8 cellular contexts compared by ENCODE assay signal in genomic region chr3:81490541-81491288, GRCh38.
DNase-seq lines count a peak whose midpoint lies in the region; ATAC-seq lines count a peak whose summit lies in the region.

No MANE protein-coding gene starts in this region.

- peak; percentile 95 for ATAC-seq in GM19455 (IDR thresholded peaks at IDR 0.05; ENCODE audit: unreplicated experiment)
- peak; percentile 91 for ATAC-seq in HG03558 (IDR thresholded peaks at IDR 0.05; ENCODE audit: extremely low read depth, unreplicated experiment)

- H3K36me3 Mint-ChIP-seq in activated CD4-positive, alpha-beta memory T cell treated with anti-CD3 and anti-CD28 coated beads for 36 hours = no peaks in the 10 kb centered on the region

- no peak overlapping the region for H3K27ac Mint-ChIP-seq in activated CD4-positive, alpha-beta memory T cell treated with anti-CD3 and anti-CD28 coated beads for 36 hours

- no peaks in the 10 kb centered on the region for H3K4me1 ChIP-seq in effector memory CD4-positive, alpha-beta T cell (ENCODE audit: control insufficient read depth, insufficient read depth, low read length, poor library complexity, severe bottlenecking)
- peaks cover 11% of the 10 kb centered on the region for H3K4me1 ChIP-seq in mesodermal cell (ENCODE audit: control insufficient read depth, insufficient read depth, low read length, poor library complexity, severe bottlenecking)

- H3K4me3 ChIP-seq in effector memory CD4-positive, alpha-beta T cell (ENCODE audit: insufficient read depth, low read depth, low read length, poor library complexity, severe bottlenecking) = no peak overlapping the region
- H3K4me3 ChIP-seq in mesodermal cell (ENCODE audit: extremely low read depth, insufficient read depth, low read length, poor library complexity, severe bottlenecking) = no peak overlapping the region

- H3K4me1 Mint-ChIP-seq in activated CD4-positive, alpha-beta memory T cell treated with anti-CD3 and anti-CD28 coated beads for 36 hours (ENCODE audit: low read depth) = no peaks in the 10 kb centered on the region

- H3K36me3 ChIP-seq in effector memory CD4-positive, alpha-beta T cell (ENCODE audit: control insufficient read depth, insufficient read depth, low read length) = no peaks in the 10 kb centered on the region
- H3K36me3 ChIP-seq in mesodermal cell (ENCODE audit: control insufficient read depth, insufficient read depth, low read length) = no peaks in the 10 kb centered on the region

- H3K27me3 Mint-ChIP-seq in activated CD4-positive, alpha-beta memory T cell treated with anti-CD3 and anti-CD28 coated beads for 36 hours = no peaks in the 10 kb centered on the region

- H3K4me3 Mint-ChIP-seq in activated CD4-positive, alpha-beta memory T cell treated with anti-CD3 and anti-CD28 coated beads for 36 hours = no peak overlapping the region

- CTCF ChIA-PET in activated CD4-positive, alpha-beta memory T cell treated with anti-CD3 and anti-CD28 coated beads for 36 hours (lab: Charles Lee) = interaction anchor here (0.6 to 3.7 kb wide), 20 partner anchors 10 to 1002 kb away, joined by 3 to 31 read pairs (median 3); no protein-coding TSS in a partner anchor

- POLR2A ChIA-PET in activated CD4-positive, alpha-beta memory T cell treated with anti-CD3 and anti-CD28 coated beads for 36 hours (lab: Charles Lee) = interaction anchor here (0.6 kb wide), 1 partner anchor 318 kb away, joined by 3 read pairs; no protein-coding TSS in a partner anchor

- H3K9me3 ChIP-seq in effector memory CD4-positive, alpha-beta T cell (ENCODE audit: control insufficient read depth, low read length) = no peaks in the 10 kb centered on the region
- no peaks in the 10 kb centered on the region for H3K9me3 ChIP-seq in mesodermal cell (ENCODE audit: control insufficient read depth, low read length)

- intact Hi-C loops in activated CD4-positive, alpha-beta memory T cell treated with anti-CD3 and anti-CD28 coated beads for 36 hours (cut with micrococcal nuclease) = loop anchor here (1.0 to 10.0 kb wide), 3 partner anchors 271 to 643 kb away; partner anchors contain the start of gene GBE1

- DNase-seq in COR-L47 (lab: John Stamatoyannopoulos, UW) (peak; percentile 57), NCI-H774 (lab: John Stamatoyannopoulos, UW) (peak; percentile 22)
- DNase-seq in activated CD4-positive, alpha-beta memory T cell treated with anti-CD3 and anti-CD28 coated beads for 36 hours = peak; percentile 78
- peak; percentile 12 to 64 (median 36) for DNase-seq in effector memory CD4-positive, alpha-beta T cell
- DNase-seq in stimulated activated CD8-positive, alpha-beta memory T cell treated with anti-CD3 and anti-CD28 coated beads, Interleukin-4, amount 100 ng/mL, for 1 hour (ENCODE audit: low read depth in 2 of 2, low spot score in 1 of 2) = peak; percentile 52

- H3K27ac ChIP-seq in effector memory CD4-positive, alpha-beta T cell (ENCODE audit: insufficient read depth, low read length, poor library complexity, severe bottlenecking) = no peak overlapping the region
- H3K27ac ChIP-seq in mesodermal cell (ENCODE audit: low read depth, low read length, severe bottlenecking) = peak overlapping the region; percentile 93

- WGBS in mesodermal cell (ENCODE audit: insufficient coverage in 2 of 2), 2 experiments = 71 to 74% methylated on average over 3 to 4 of the region's 7 CpGs

- H3K9me3 Mint-ChIP-seq in activated CD4-positive, alpha-beta memory T cell treated with anti-CD3 and anti-CD28 coated beads for 36 hours = peaks cover 1% of the 10 kb centered on the region

- no peaks in the 10 kb centered on the region for H3K27me3 ChIP-seq in effector memory CD4-positive, alpha-beta T cell (replicated peaks; ENCODE audit: control insufficient read depth, insufficient read depth, low read length, poor library complexity, severe bottlenecking)

Comparison
In these comparisons a context has a peak if more than half of its experiments do, and no peak if none do; other contexts are left out.
1. DNase-seq: peak in every context shown above with its lines; median percentile 78 in activated CD4-positive, alpha-beta memory T cell treated with anti-CD3 and anti-CD28 coated beads for 36 hours; 57 in COR-L47; 52 in stimulated activated CD8-positive, alpha-beta memory T cell treated with anti-CD3 and anti-CD28 coated beads, Interleukin-4, amount 100 ng/mL, for 1 hour; 36 in effector memory CD4-positive, alpha-beta T cell; 22 in NCI-H774.